ENCODE assay signal across 29 cellular contexts in genomic region chr1:985126-985525, GRCh38. TPM values are rescaled to one million over a fixed set of nuclear protein-coding genes. Genes with fewer than 3 reads are reported as not detected.
"Had no signal": no experiment of that assay in that cellular context is flagged by ENCODE, and none has a peak within 500 bp of the region (broad histone marks: within the 10 kb centered on the region; RNA-seq: fewer than 3 reads in every experiment).

No MANE protein-coding gene starts in this region.

- FAIRE-seq: colon, endometrium, islet of Langerhans, keratinocyte had no signal

- H3K27ac ChIP-seq: coronary artery, dorsolateral prefrontal cortex, epithelial cell of prostate, esophagus squamous epithelium, gastrocnemius medialis, heart right ventricle, left lung, lower lobe of right lung had no signal

- ATAC-seq: esophagus mucosa, gastrocnemius medialis, heart right ventricle, left lung, lower lobe of right lung, mucosa of descending colon had no signal

- H3K9me3 ChIP-seq: esophagus squamous epithelium, gastrocnemius medialis, left lung, lower lobe of right lung, mucosa of descending colon had no signal

- H3K4me3 ChIP-seq: coronary artery, esophagus squamous epithelium, heart right ventricle, left lung, lower lobe of right lung, mucosa of descending colon had no signal

- DNase-seq: dermis blood vessel endothelial cell; dorsolateral prefrontal cortex; effector CD4-positive, alpha-beta T cell; effector memory CD4-positive, alpha-beta T cell; erythroblast; esophagus squamous epithelium; foreskin fibroblast; foreskin melanocyte; glutamatergic neuron; head of caudate nucleus; heart right ventricle; hippocampal formation; kidney glomerular epithelial cell; lower lobe of right lung; mesenchymal stem cell; mucosa of descending colon had no signal

- H3K36me3 ChIP-seq: esophagus squamous epithelium, gastrocnemius medialis, heart right ventricle, left lung, lower lobe of right lung had no signal

- H3K4me1 ChIP-seq: left lung, lower lobe of right lung had no signal

- H3K27me3 ChIP-seq: gastrocnemius medialis had no signal

RNA-seq across cellular contexts. Expression of gene PERM1, which starts 3.2 kb away (rescaled TPM):
- total RNA-seq: dermis blood vessel endothelial cell, esophagus mucosa, esophagus squamous epithelium, glomerular endothelial cell, left lung, lower lobe of right lung, lung microvascular endothelial cell, mesenteric fat pad had no signal
- polyA plus RNA-seq: keratinocyte had no signal

RNA-seq across cellular contexts. Expression of gene PLEKHN1, which starts 18.8 kb away (rescaled TPM):
- total RNA-seq: cerebellum had no signal
